ENCODE assay signal across 8 cellular contexts in the genomic region with DNA sequence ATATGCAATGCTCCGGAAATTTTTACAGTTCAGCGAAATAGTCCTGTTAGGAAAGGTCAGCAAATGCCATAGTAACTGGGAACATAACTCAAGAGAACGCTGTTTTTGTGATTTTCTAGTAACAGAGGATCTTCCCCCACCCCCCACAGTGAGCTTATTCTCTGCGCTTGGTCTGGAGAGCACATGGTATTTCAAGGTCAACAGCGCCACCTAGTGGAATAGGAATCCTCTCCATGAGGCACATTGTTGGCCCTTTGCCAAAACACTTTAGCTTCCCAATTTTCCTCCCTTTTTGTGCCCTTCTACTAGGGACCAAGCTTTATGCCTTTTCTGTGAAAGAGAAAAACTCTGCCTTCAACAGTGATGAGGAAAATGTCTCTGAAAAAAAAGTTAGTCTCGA. TPM values are rescaled to one million over a fixed set of nuclear protein-coding genes. Genes with fewer than 3 reads are reported as not detected.
DNase-seq lines count a peak whose midpoint lies in the region; ATAC-seq, FAIRE-seq and TF ChIP-seq lines count a peak whose summit lies in the region.

No MANE protein-coding gene starts in this region.

- TF ChIP-seq POLR2A in NB4 (IDR thresholded peaks at IDR 0.05; ENCODE audit: extremely low read depth, insufficient read length): no peak

- BruUV-seq in A673 (replicated peaks; lab: Mats Ljungman, UMichigan): no TSS peak

- H3K27ac ChIP-seq in A673 (ENCODE audit: low read depth, low read length, poor library complexity, severe bottlenecking) (no peak overlapping the region), foreskin keratinocyte (no peak overlapping the region), ascending aorta (no peak overlapping the region)

- no peaks in the 10 kb centered on the region for H3K36me3 ChIP-seq in A673 (ENCODE audit: insufficient read depth, low read length, poor library complexity, severe bottlenecking)
- H3K36me3 ChIP-seq in ascending aorta: no peaks in the 10 kb centered on the region

- H3K9me3 ChIP-seq in A673 (ENCODE audit: low read depth, low read length, poor library complexity, severe bottlenecking) (peaks cover 16% of the 10 kb centered on the region), ascending aorta (no peaks in the 10 kb centered on the region)

- intact Hi-C loops in A673 (cut with micrococcal nuclease; ENCODE audit: unreplicated experiment): loop anchor here (2.0 to 10.0 kb wide), 8 partner anchors 431 to 1881 kb away; a partner anchor contains a TSS
- intact Hi-C loops in ascending aorta (cut with DNase I): no loop called here

- H3K4me1 ChIP-seq in A673 (ENCODE audit: insufficient read depth, low read length, poor library complexity, severe bottlenecking) (no peaks in the 10 kb centered on the region), foreskin keratinocyte (no peaks in the 10 kb centered on the region), ascending aorta (no peaks in the 10 kb centered on the region)

- FAIRE-seq in HTR-8/SVneo (lab: Jason Lieb, UNC): no peak

- DNase-seq in A673 (ENCODE audit: low spot score) (peak; percentile 96), GDM1 (lab: John Stamatoyannopoulos, UW) (peak; percentile 28), NB4 (ENCODE audit: low read depth) (peak; percentile 78), SKM-1 treated with dmso at 0.1 percent for 144 hours (lab: John Stamatoyannopoulos, UW; ENCODE audit: unreplicated experiment) (peak; percentile 63), foreskin keratinocyte (peak; percentile 4 to 28), ascending aorta (ENCODE audit: low spot score in 2 of 2) (no peak), HTR-8/SVneo (ENCODE audit: insufficient read length, low spot score) (no peak)
- DNase-seq in stimulated activated CD4-positive, alpha-beta T cell treated with anti-CD3 and anti-CD28 coated beads, Interleukin-4, amount 100 ng/mL, for 48 hours (ENCODE audit: low read depth in 2 of 2): peak; percentile 19 to 22

- CTCF ChIA-PET in A673 (lab: Charles Lee): interaction anchor here (0.6 to 0.9 kb wide), 4 partner anchors 14 to 1822 kb away, joined by 3 to 6 read pairs (median 4); no protein-coding TSS in a partner anchor

- H3K4me3 ChIP-seq in A673 (ENCODE audit: low read depth, low read length, poor library complexity, severe bottlenecking): no peak overlapping the region
- H3K4me3 ChIP-seq in NB4 (ENCODE audit: low read depth, low read length): no peak overlapping the region
- H3K4me3 ChIP-seq in ascending aorta: no peak overlapping the region

- ATAC-seq in foreskin keratinocyte: no peak

- TF ChIP-seq CTCF in A673 (conservative IDR thresholded peaks at IDR 0.05; ENCODE audit: low read depth, low read length) (peak; percentile 95), NB4 (IDR thresholded peaks at IDR 0.05; ENCODE audit: low read depth, low read length) (peak; percentile 60), foreskin keratinocyte (conservative IDR thresholded peaks at IDR 0.05) (peak; percentile 57), ascending aorta (IDR thresholded peaks at IDR 0.05) (no peak)

- POLR2A ChIA-PET in A673 (lab: Charles Lee; ENCODE audit: low non-redundant PET): interaction anchor here (0.6 kb wide), 1 partner anchor 10 kb away, joined by 7 read pairs; no protein-coding TSS in a partner anchor

- H3K27me3 ChIP-seq in A673 (replicated peaks; ENCODE audit: insufficient read depth, low read depth, low read length, poor library complexity) (no peaks in the 10 kb centered on the region), foreskin keratinocyte (no peaks in the 10 kb centered on the region), ascending aorta (no peaks in the 10 kb centered on the region)

RNA-seq across cellular contexts. Expression of a gene that starts 13.2 kb away (rescaled TPM):
- total RNA-seq in A673 (2021) (not detected in 2 replicates), foreskin keratinocyte (not detected in 2 replicates), ascending aorta (not detected)
- polyA plus RNA-seq in foreskin keratinocyte: not detected in 2 replicates

RNA-seq across cellular contexts. Expression of a gene that starts 37.1 kb away (rescaled TPM):
- not detected in 2 replicates for total RNA-seq in A673 (2021)
- not detected in 2 replicates for total RNA-seq in foreskin keratinocyte
- not detected in 2 replicates for polyA plus RNA-seq in foreskin keratinocyte
- not detected for total RNA-seq in ascending aorta

RNA-seq across cellular contexts. Expression of a gene that starts 43.4 kb away (rescaled TPM):
- total RNA-seq in A673 (2021): not detected in 2 replicates
- not detected in 2 replicates for total RNA-seq in foreskin keratinocyte
- not detected in 2 replicates for polyA plus RNA-seq in foreskin keratinocyte
- total RNA-seq in ascending aorta: not detected

Comparison
In these comparisons a context has a peak if more than half of its experiments do, and no peak if none do; other contexts are left out.
1. DNase-seq: peak in A673 (single experiment), GDM1 (single experiment), NB4 (single experiment), SKM-1 treated with dmso at 0.1 percent for 144 hours (single experiment), foreskin keratinocyte (2 of 2) and stimulated activated CD4-positive, alpha-beta T cell treated with anti-CD3 and anti-CD28 coated beads, Interleukin-4, amount 100 ng/mL, for 48 hours (2 of 2); none in ascending aorta (0 of 2) and HTR-8/SVneo (single experiment).
2. CTCF ChIP-seq: peak in A673 (single experiment), NB4 (single experiment) and foreskin keratinocyte (single experiment); none in ascending aorta (0 of 3).